Comparison of ENCODE assay signal across 9 cellular contexts in genomic region chr2:63047534-63048281, GRCh38. TPM values are rescaled to one million over a fixed set of nuclear protein-coding genes. Genes with fewer than 3 reads are reported as not detected.
A peak's percentile ranks its signal among the peaks of the same experiment; 100 is the strongest.
DNase-seq lines count a peak whose midpoint lies in the region; ATAC-seq and TF ChIP-seq lines count a peak whose summit lies in the region.
"Had no signal": no experiment of that assay in that cellular context is flagged by ENCODE, and none has a peak within 500 bp of the region (broad histone marks: within the 10 kb centered on the region; RNA-seq: fewer than 3 reads in every experiment).

No MANE protein-coding gene starts in this region.

- POLR2A ChIA-PET in activated CD8-positive, alpha-beta T cell treated with anti-CD3 and anti-CD28 coated beads, Interleukin-2, amount 10 ng/mL, durations not matched to agents 7 days and 5 days (lab: Charles Lee): interaction anchor here (1.1 kb wide), 1 partner anchor 11 kb away, joined by 3 read pairs; no protein-coding TSS in a partner anchor

- H3K27ac ChIP-seq in iPS DF 6.9 (ENCODE audit: low read length) (no peak overlapping the region), smooth muscle cell (ENCODE audit: low read depth) (no peak overlapping the region)

- H3K9me3 ChIP-seq in iPS DF 6.9 (ENCODE audit: control insufficient read depth, insufficient read depth, low read length): no peaks in the 10 kb centered on the region
- no peaks in the 10 kb centered on the region for H3K9me3 ChIP-seq in smooth muscle cell (replicated peaks; ENCODE audit: low read depth)

- H3K9ac ChIP-seq in smooth muscle cell (ENCODE audit: low read depth): no peak overlapping the region

- H3K27me3 ChIP-seq in iPS DF 6.9 (ENCODE audit: control insufficient read depth, insufficient read depth, low read length) (peaks cover 34% of the 10 kb centered on the region), smooth muscle cell (ENCODE audit: low read depth) (peaks cover 99% of the 10 kb centered on the region)

- H3K9me3 Mint-ChIP-seq in activated CD8-positive, alpha-beta T cell treated with anti-CD3 and anti-CD28 coated beads, Interleukin-2, amount 10 ng/mL, durations not matched to agents 7 days and 5 days (ENCODE audit: insufficient read depth): no peaks in the 10 kb centered on the region

- H3K4me3 ChIP-seq in iPS DF 6.9 (ENCODE audit: low read length) (peak overlapping the region; percentile 51; the same call in 1 of the 2 replicates), smooth muscle cell (peak overlapping the region; percentile 41)

- TF ChIP-seq CTCF in smooth muscle cell (IDR thresholded peaks at IDR 0.05; ENCODE audit: borderline replicate concordance, insufficient read depth, poor library complexity, severe bottlenecking): no peak

- peaks cover 2% of the 10 kb centered on the region for H3K36me3 Mint-ChIP-seq in activated CD8-positive, alpha-beta T cell treated with anti-CD3 and anti-CD28 coated beads, Interleukin-2, amount 10 ng/mL, durations not matched to agents 7 days and 5 days (ENCODE audit: low read depth)

- peak overlapping the region; percentile 43 for H3K4me3 Mint-ChIP-seq in activated CD8-positive, alpha-beta T cell treated with anti-CD3 and anti-CD28 coated beads, Interleukin-2, amount 10 ng/mL, durations not matched to agents 7 days and 5 days

- peak overlapping the region; percentile 86 for H3K4me2 ChIP-seq in smooth muscle cell

- H3K4me1 ChIP-seq in iPS DF 6.9 (ENCODE audit: control insufficient read depth, insufficient read depth, low read length): peaks cover 7% of the 10 kb centered on the region
- H3K4me1 ChIP-seq in smooth muscle cell (ENCODE audit: low read depth): peaks cover 33% of the 10 kb centered on the region

- no peak overlapping the region for H2AFZ ChIP-seq in smooth muscle cell (ENCODE audit: low read depth)

- peaks cover 68% of the 10 kb centered on the region for H4K20me1 ChIP-seq in smooth muscle cell (ENCODE audit: low read depth)

- no peaks in the 10 kb centered on the region for H3K79me2 ChIP-seq in smooth muscle cell (ENCODE audit: low read depth)

- DNase-seq in NCI-H82 (lab: John Stamatoyannopoulos, UW) (peak; percentile 59), NCI-H82 treated with DMSO at 0.1 percent for 48 hours (lab: John Stamatoyannopoulos, UW; ENCODE audit: unreplicated experiment) (no peak), iPS DF 6.9 (ENCODE audit: low read depth, low spot score) (no peak), smooth muscle cell (lab: John Stamatoyannopoulos, UW; ENCODE audit: unreplicated experiment) (no peak), amniotic stem cell (lab: John Stamatoyannopoulos, UW) (no peak), KG1 (lab: John Stamatoyannopoulos, UW) (no peak)
- peak; percentile 43 for DNase-seq in activated CD8-positive, alpha-beta T cell treated with anti-CD3 and anti-CD28 coated beads, Interleukin-2, amount 10 ng/mL, durations not matched to agents 7 days and 5 days
- DNase-seq in effector CD4-positive, alpha-beta T cell: no peak

- peaks cover 61% of the 10 kb centered on the region for H3K27me3 Mint-ChIP-seq in activated CD8-positive, alpha-beta T cell treated with anti-CD3 and anti-CD28 coated beads, Interleukin-2, amount 10 ng/mL, durations not matched to agents 7 days and 5 days (ENCODE audit: low read depth)

- peaks cover 46% of the 10 kb centered on the region for H3K4me1 Mint-ChIP-seq in activated CD8-positive, alpha-beta T cell treated with anti-CD3 and anti-CD28 coated beads, Interleukin-2, amount 10 ng/mL, durations not matched to agents 7 days and 5 days (ENCODE audit: low read depth)

- peak overlapping the region; percentile 15 for H3K27ac Mint-ChIP-seq in activated CD8-positive, alpha-beta T cell treated with anti-CD3 and anti-CD28 coated beads, Interleukin-2, amount 10 ng/mL, durations not matched to agents 7 days and 5 days

- no peaks in the 10 kb centered on the region for H3F3A ChIP-seq in smooth muscle cell (ENCODE audit: low read depth)

- ATAC-seq in activated CD8-positive, alpha-beta T cell treated with anti-CD3 and anti-CD28 coated beads, Interleukin-2, amount 10 ng/mL, durations not matched to agents 7 days and 5 days: no peak

- CTCF ChIA-PET in activated CD8-positive, alpha-beta T cell treated with anti-CD3 and anti-CD28 coated beads, Interleukin-2, amount 10 ng/mL, durations not matched to agents 7 days and 5 days (lab: Charles Lee): interaction anchor here (1.1 kb wide), 1 partner anchor 260 kb away, joined by 4 read pairs; no protein-coding TSS in a partner anchor

- no peaks in the 10 kb centered on the region for H3K36me3 ChIP-seq in iPS DF 6.9 (ENCODE audit: control insufficient read depth, insufficient read depth, low read length)
- H3K36me3 ChIP-seq in smooth muscle cell (ENCODE audit: low read depth): no peaks in the 10 kb centered on the region

- no CpG with 5 or more reads among the region's 56 CpGs for WGBS in iPS DF 6.9 (ENCODE audit: insufficient coverage, insufficient read length)
- 2% methylated on average over 56 of the region's 56 CpGs for WGBS in smooth muscle cell (ENCODE audit: low lambda C conversion rate)

RNA-seq across cellular contexts. Expression of gene OTX1, which starts 2.9 kb away (rescaled TPM):
- total RNA-seq in activated CD8-positive, alpha-beta T cell treated with anti-CD3 and anti-CD28 coated beads, Interleukin-2, amount 10 ng/mL, durations not matched to agents 7 days and 5 days: not detected
- not detected in 2 replicates for total RNA-seq in smooth muscle cell
- 0.35 TPM in 1 of 2 replicates, not detected in the other for polyA plus RNA-seq in smooth muscle cell
- polyA plus RNA-seq: BJ had no signal

Comparison
In these comparisons a context has a peak if more than half of its experiments do, and no peak if none do; other contexts are left out.
1. DNase-seq: peak in NCI-H82 (single experiment) and activated CD8-positive, alpha-beta T cell treated with anti-CD3 and anti-CD28 coated beads, Interleukin-2, amount 10 ng/mL, durations not matched to agents 7 days and 5 days (single experiment); none in NCI-H82 treated with DMSO at 0.1 percent for 48 hours (single experiment), iPS DF 6.9 (single experiment), smooth muscle cell (single experiment), effector CD4-positive, alpha-beta T cell (single experiment), amniotic stem cell (single experiment) and KG1 (single experiment).